Comparison of ENCODE assay signal across 27 cellular contexts in the genomic region with DNA sequence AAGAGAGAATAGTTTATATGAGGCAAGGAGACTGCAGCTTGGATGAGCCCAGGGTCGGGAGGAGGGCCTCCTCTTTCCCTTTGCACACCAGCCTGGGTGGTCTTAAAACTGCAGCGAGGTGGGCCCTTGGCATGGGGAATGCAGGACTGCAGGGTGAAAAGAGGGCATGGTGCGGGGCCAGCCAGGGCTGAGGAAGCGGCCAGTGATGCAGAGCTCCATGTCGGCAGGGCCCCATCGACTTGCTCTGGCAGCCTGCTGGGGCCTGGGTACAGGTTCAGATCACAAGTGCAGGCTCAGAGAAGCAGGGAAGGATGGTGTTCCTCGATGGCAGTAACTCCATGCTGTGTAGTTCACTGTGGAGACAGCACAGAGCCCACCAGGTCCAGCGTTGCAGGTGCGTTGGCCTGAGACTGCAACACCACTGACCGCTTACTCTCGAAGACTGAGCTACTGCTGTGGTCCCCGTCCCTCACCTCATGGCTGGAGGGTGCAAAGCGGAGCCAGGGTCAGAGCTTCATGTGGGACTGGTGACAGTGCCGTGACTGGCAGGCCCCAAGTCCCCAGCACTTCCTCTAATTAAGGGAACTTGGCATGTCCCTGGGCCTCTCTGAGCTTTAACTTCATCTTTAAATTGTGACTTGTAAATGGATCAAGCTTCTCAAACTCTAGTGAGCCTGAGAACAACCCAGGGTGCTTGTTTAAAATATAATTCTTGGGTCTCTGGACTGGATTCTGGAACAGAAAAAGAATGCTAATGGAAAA.
DNase-seq lines count a peak whose midpoint lies in the region; ATAC-seq and TF ChIP-seq lines count a peak whose summit lies in the region.
"Had no signal": no experiment of that assay in that cellular context is flagged by ENCODE, and none has a peak within 500 bp of the region (broad histone marks: within the 10 kb centered on the region; RNA-seq: fewer than 3 reads in every experiment).

No MANE protein-coding gene starts in this region.

- H3K4me3 ChIP-seq in H7 (ENCODE audit: insufficient read depth, low read depth, low read length) = no peak overlapping the region
- H3K4me3 ChIP-seq: BLaER1, cardiac muscle cell, GM23338, heart right ventricle, left lung, neural progenitor cell, transverse colon had no signal

- no peak for ATAC-seq in HG02884 (IDR thresholded peaks at IDR 0.05; ENCODE audit: unreplicated experiment)
- ATAC-seq: GM23338, heart right ventricle, left lung had no signal

- H3K4me3 Mint-ChIP-seq in type B pancreatic cell = no peak overlapping the region
- H3K4me3 Mint-ChIP-seq: activated naive CD4-positive, alpha-beta T cell treated with anti-CD3 and anti-CD28 coated beads for 36 hours; activated T-cell treated with anti-CD3 and anti-CD28 coated beads, Interleukin-2, amount 50 U/mL, for 24 hours; GM23338; neural progenitor cell had no signal

- TF ChIP-seq CTCF in VCaP (conservative IDR thresholded peaks at IDR 0.05) (no peak), type B pancreatic cell (conservative IDR thresholded peaks at IDR 0.05) (no peak)

- no peaks in the 10 kb centered on the region for H3K27me3 ChIP-seq in H7 (ENCODE audit: control insufficient read depth, insufficient read depth, low read length)
- H3K27me3 ChIP-seq: BLaER1, neural progenitor cell, transverse colon had no signal

- no peak overlapping the region for H3K27ac Mint-ChIP-seq in type B pancreatic cell
- H3K27ac Mint-ChIP-seq: activated naive CD4-positive, alpha-beta T cell treated with anti-CD3 and anti-CD28 coated beads for 36 hours; activated T-cell treated with anti-CD3 and anti-CD28 coated beads, Interleukin-2, amount 50 U/mL, for 24 hours; GM23338; neural progenitor cell had no signal

- peak; percentile 41 for DNase-seq in activated CD8-positive, alpha-beta memory T cell treated with anti-CD3 and anti-CD28 coated beads for 24 hours
- no peak for DNase-seq in activated CD8-positive, alpha-beta memory T cell treated with anti-CD3 and anti-CD28 coated beads, Interleukin-2, amount 50 U/mL, for 4 hours
- DNase-seq in mucosa of gallbladder (ENCODE audit: low spot score) (peak; percentile 6), type B pancreatic cell (ENCODE audit: extremely low spot score, unreplicated experiment) (peak; percentile 53), H7 (no peak), midbrain (lab: John Stamatoyannopoulos, UW) (no peak)
- DNase-seq: activated naive CD4-positive, alpha-beta T cell treated with anti-CD3 and anti-CD28 coated beads for 36 hours; activated T-cell treated with anti-CD3 and anti-CD28 coated beads, Interleukin-2, amount 50 U/mL, for 24 hours; anterior cingulate cortex; Caco-2; dermis blood vessel endothelial cell; IMR-90; NCI-H1436; NCI-H524; small intestine; stimulated activated naive CD4-positive, alpha-beta T cell treated with Interleukin-2 at 50 U/mL for 16 hours; T-helper 2 cell; transverse colon; WERI-Rb-1 had no signal

- H3K27me3 Mint-ChIP-seq in type B pancreatic cell = peaks cover 6% of the 10 kb centered on the region

- peak overlapping the region; percentile 89; the same call in 1 of the 2 replicates for H3K27ac ChIP-seq in VCaP
- H3K27ac ChIP-seq: BLaER1, cardiac muscle cell, heart right ventricle, left lung, neural progenitor cell, transverse colon, WERI-Rb-1 had no signal

- no peaks in the 10 kb centered on the region for H3K36me3 ChIP-seq in H7 (replicated peaks; ENCODE audit: control insufficient read depth, insufficient read depth, low read length)
- H3K36me3 ChIP-seq: BLaER1, cardiac muscle cell, heart right ventricle, left lung, neural progenitor cell, transverse colon, WERI-Rb-1 had no signal

- H3K4me1 Mint-ChIP-seq in type B pancreatic cell (ENCODE audit: unreplicated experiment) = peaks cover 10% of the 10 kb centered on the region
- H3K4me1 Mint-ChIP-seq: GM23338 had no signal

- no peaks in the 10 kb centered on the region for H3K36me3 Mint-ChIP-seq in type B pancreatic cell
- H3K36me3 Mint-ChIP-seq: neural progenitor cell had no signal

- H3K9me3 Mint-ChIP-seq in type B pancreatic cell = no peaks in the 10 kb centered on the region
- H3K9me3 Mint-ChIP-seq: activated naive CD4-positive, alpha-beta T cell treated with anti-CD3 and anti-CD28 coated beads for 36 hours had no signal

Comparison
In these comparisons a context has a peak if more than half of its experiments do, and no peak if none do; other contexts are left out.
1. DNase-seq: peak in activated CD8-positive, alpha-beta memory T cell treated with anti-CD3 and anti-CD28 coated beads for 24 hours (single experiment), mucosa of gallbladder (single experiment) and type B pancreatic cell (single experiment); none in activated CD8-positive, alpha-beta memory T cell treated with anti-CD3 and anti-CD28 coated beads, Interleukin-2, amount 50 U/mL, for 4 hours (single experiment), H7 (single experiment) and midbrain (single experiment).